ENCODE assay signal across 1 cellular context in the genomic region with DNA sequence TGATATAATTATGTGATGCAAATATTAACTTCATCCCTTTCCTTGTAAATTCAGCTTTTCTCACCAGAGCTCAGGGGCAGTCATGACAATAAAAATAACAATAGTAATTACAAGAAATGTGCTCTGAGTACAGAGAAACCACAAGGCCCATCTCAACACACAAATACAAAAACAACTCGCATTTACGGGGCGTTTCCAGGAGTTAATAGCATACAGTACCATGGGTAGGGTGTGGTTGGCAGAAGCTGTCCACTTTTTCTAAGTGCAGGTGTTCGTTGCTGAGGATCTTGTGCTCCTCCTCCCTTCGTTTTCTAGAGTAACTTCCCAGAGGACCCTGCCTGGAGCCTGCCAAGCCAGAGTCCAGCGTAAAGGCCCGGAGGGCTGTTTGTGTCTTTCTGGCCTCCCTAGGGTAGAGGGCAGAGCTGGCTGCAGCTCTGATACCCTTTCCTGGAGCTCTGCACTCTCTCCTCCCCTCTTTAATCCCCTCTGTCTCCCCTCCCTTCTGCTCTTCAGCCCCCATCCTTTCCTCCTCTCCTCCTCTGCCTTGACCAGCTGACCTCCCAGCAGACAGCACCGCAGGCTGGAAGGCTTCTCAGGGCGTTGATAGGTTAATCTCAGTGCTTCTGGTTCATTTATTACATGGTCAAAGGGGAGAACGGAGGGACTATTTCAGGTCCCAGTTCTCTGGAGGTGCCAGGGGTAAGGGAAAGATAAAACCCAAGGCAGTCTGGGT.
TF ChIP-seq lines count a peak whose summit lies in the region.

No MANE protein-coding gene starts in this region.

TF ChIP-seq in H1, 55 proteins besides CTCF, POLR2A, EP300 and RAD21:
- TF ChIP-seq POLR2AphosphoS5 (IDR thresholded peaks at IDR 0.05; ENCODE audit: low read depth, low read length) (no peak), GABPA (IDR thresholded peaks at IDR 0.05; ENCODE audit: borderline replicate concordance, insufficient read depth, low read length) (no peak), TBP (IDR thresholded peaks at IDR 0.05; ENCODE audit: low read depth, low read length) (no peak), GTF2F1 (IDR thresholded peaks at IDR 0.05; ENCODE audit: borderline replicate concordance, low read depth, low read length) (no peak)
